8 cellular contexts compared by ENCODE assay signal in genomic region chr10:69319911-69320316, GRCh38. TPM values are rescaled to one million over a fixed set of nuclear protein-coding genes. Genes with fewer than 3 reads are reported as not detected.
A peak's percentile ranks its signal among the peaks of the same experiment; 100 is the strongest.
DNase-seq lines count a peak whose midpoint lies in the region; ATAC-seq, FAIRE-seq and TF ChIP-seq lines count a peak whose summit lies in the region.

No MANE protein-coding gene starts in this region.

- H3K27ac Mint-ChIP-seq in central memory CD8-positive, alpha-beta T cell (ENCODE audit: low read depth), result peak overlapping the region; percentile 86

- H3K4me1 Mint-ChIP-seq in central memory CD8-positive, alpha-beta T cell, result peaks cover 49% of the 10 kb centered on the region

- peak overlapping the region; percentile 86 for H3K4me3 ChIP-seq in A549
- peak overlapping the region; percentile 92 to 93 for H3K4me3 ChIP-seq in muscle layer of colon (ENCODE audit: low read depth in 1 of 2, low read length in 2 of 2)

- H3K4me1 ChIP-seq in A549, result peaks cover 50% of the 10 kb centered on the region
- peaks cover 32% of the 10 kb centered on the region for H3K4me1 ChIP-seq in muscle layer of colon (ENCODE audit: insufficient read depth, low read length)

- no peak for TF ChIP-seq EP300 in A549 (IDR thresholded peaks at IDR 0.05)

- peak overlapping the region; percentile 98 for H3K4me3 Mint-ChIP-seq in central memory CD8-positive, alpha-beta T cell

- peak overlapping the region; percentile 77 for H3K9ac ChIP-seq in muscle layer of colon (ENCODE audit: low read length)

- CTCF ChIA-PET in A549 (lab: Yijun Ruan, JAX), result interaction anchor here (1.0 to 2.9 kb wide), 3 partner anchors 63 to 73 kb away, joined by 3 to 9 read pairs (median 7); no protein-coding TSS in a partner anchor

- H3K9me3 Mint-ChIP-seq in central memory CD8-positive, alpha-beta T cell, result no peaks in the 10 kb centered on the region

- H3K27ac ChIP-seq in A549 (peak overlapping the region; percentile 80 to 91; a peak in 4 of 6 replicates), KOPT-K1 (ENCODE audit: low read depth, low read length, poor library complexity, severe bottlenecking) (peak overlapping the region; percentile 70), muscle layer of colon (ENCODE audit: low read depth, low read length) (peak overlapping the region; percentile 84)

- H3K27me3 Mint-ChIP-seq in central memory CD8-positive, alpha-beta T cell, result no peaks in the 10 kb centered on the region

- ATAC-seq in A549 (no peak), GM21723 (IDR thresholded peaks at IDR 0.05; ENCODE audit: unreplicated experiment) (no peak), GM21576 (IDR thresholded peaks at IDR 0.05; ENCODE audit: unreplicated experiment) (no peak)
- no peak for ATAC-seq in central memory CD8-positive, alpha-beta T cell (replicated peaks; ENCODE audit: extremely low read depth, poor library complexity, severe bottlenecking)

- TF ChIP-seq CTCF in A549 (IDR thresholded peaks at IDR 0.05), result no peak

- POLR2A ChIA-PET in A549 (lab: Yijun Ruan, JAX), result no interaction called here

- no peak for TF ChIP-seq RAD21 in A549 (conservative IDR thresholded peaks at IDR 0.05 in 1 of 2, IDR thresholded peaks at IDR 0.05 in 1 of 2)

- no peaks in the 10 kb centered on the region for H3K27me3 ChIP-seq in muscle layer of colon (ENCODE audit: control insufficient read depth in 1 of 2, insufficient read depth in 2 of 2, low read length in 2 of 2)

- no peak for FAIRE-seq in A549 (lab: Jason Lieb, UNC)

- 83% methylated on average over 7 of the region's 7 CpGs for WGBS in A549 (ENCODE audit: missing lambda C conversion rate)

- H3K9me3 ChIP-seq in A549, result no peaks in the 10 kb centered on the region
- H3K9me3 ChIP-seq in KOPT-K1 (ENCODE audit: insufficient read depth, low read length, poor library complexity, severe bottlenecking), result no peaks in the 10 kb centered on the region
- no peaks in the 10 kb centered on the region for H3K9me3 ChIP-seq in muscle layer of colon (ENCODE audit: low read length)

- peak overlapping the region; percentile 85 for H3K4me2 ChIP-seq in A549

- peaks cover 2% of the 10 kb centered on the region for H3K36me3 Mint-ChIP-seq in central memory CD8-positive, alpha-beta T cell (ENCODE audit: insufficient read depth)

- DNase-seq in A549 (ENCODE audit: low read depth in 1 of 2, low spot score in 1 of 2) (no peak), NCI-H2196 treated with DMSO at 0.1 percent for 48 hours (lab: John Stamatoyannopoulos, UW; ENCODE audit: unreplicated experiment) (no peak), NCI-H1092 treated with DMSO at 0.1 percent for 48 hours (lab: John Stamatoyannopoulos, UW) (no peak)
- DNase-seq in central memory CD8-positive, alpha-beta T cell (ENCODE audit: low spot score in 2 of 2), result no peak

- H3K36me3 ChIP-seq in KOPT-K1 (ENCODE audit: insufficient read depth, low read length) (no peaks in the 10 kb centered on the region), muscle layer of colon (ENCODE audit: insufficient read depth, low read length) (no peaks in the 10 kb centered on the region)

- TF ChIP-seq POLR2A in A549 (IDR thresholded peaks at IDR 0.05; ENCODE audit: low read length), result no peak

TF ChIP-seq in A549, 52 proteins besides CTCF, POLR2A, EP300 and RAD21:
- TF ChIP-seq CHD2 (IDR thresholded peaks at IDR 0.05; ENCODE audit: low read length, partially characterized antibody), result no peak
- TF ChIP-seq HEYL (CRISPR knock-in tag; IDR thresholded peaks at IDR 0.05), result no peak
- TF ChIP-seq ZFP36 (IDR thresholded peaks at IDR 0.05; ENCODE audit: borderline replicate concordance, partially characterized antibody), result no peak
- no peak for TF ChIP-seq E2F6 (IDR thresholded peaks at IDR 0.05; ENCODE audit: borderline replicate concordance, low read depth)
- TF ChIP-seq MAFK (IDR thresholded peaks at IDR 0.05; ENCODE audit: partially characterized antibody), result no peak
- no peak for TF ChIP-seq CEBPB (IDR thresholded peaks at IDR 0.05)
- no peak for TF ChIP-seq NPAS2 (CRISPR knock-in tag; IDR thresholded peaks at IDR 0.05; ENCODE audit: borderline replicate concordance)

RNA-seq across cellular contexts. Expression of gene HK1, which starts 41.6 kb away (rescaled TPM):
- polyA plus RNA-seq in A549 (2011; rRNA removed), result 17.3 and 21.6 TPM in 2 replicates
- 15.7 and 17.5 TPM in 2 replicates for polyA plus RNA-seq in A549 (2012; cell fraction: cytosol; rRNA removed)
- 24.5 and 28.5 TPM in 2 replicates for polyA plus RNA-seq in A549 (2012; cell fraction: nucleus; rRNA removed)
- polyA plus RNA-seq in A549 (2017; fragmentation: RNase III; extraction: RNeasy Plus Mini Kit Qiagen cat#74134 plus additional on column Dnase treatment), result 50.6 to 58.9 TPM (median 51.3 TPM) in 3 replicates
- polyA minus RNA-seq in A549 (2011; rRNA and poly(A)+ RNA removed), result 23.5 and 27.1 TPM in 2 replicates
